In genomic region chrX:1488141-1488540, GRCh38 we compare ENCODE assay signal across 20 cellular contexts. TPM values are rescaled to one million over a fixed set of nuclear protein-coding genes. Genes with fewer than 3 reads are reported as not detected.
DNase-seq lines count a peak whose midpoint lies in the region; ATAC-seq and TF ChIP-seq lines count a peak whose summit lies in the region.
"Had no signal": no experiment of that assay in that cellular context is flagged by ENCODE, and none has a peak within 500 bp of the region (broad histone marks: within the 10 kb centered on the region; RNA-seq: fewer than 3 reads in every experiment).

No MANE protein-coding gene starts in this region.

- H3K4me3 ChIP-seq in Peyer's patch, result no peak overlapping the region
- H3K4me3 ChIP-seq: dorsolateral prefrontal cortex, esophagus squamous epithelium had no signal

- no peak for ATAC-seq in effector memory CD8-positive, alpha-beta T cell (replicated peaks)
- ATAC-seq: Right ventricle myocardium inferior, WTC11 had no signal

- H3K27ac Mint-ChIP-seq in activated CD4-positive, alpha-beta T cell treated with anti-CD3 and anti-CD28 coated beads, Interleukin-2, amount 10 ng/mL, durations not matched to agents 7 days and 5 days, result peak overlapping the region; percentile 57
- no peak overlapping the region for H3K27ac Mint-ChIP-seq in activated CD4-positive, alpha-beta T cell treated with anti-CD3 and anti-CD28 coated beads, Interleukin-2, amount 10 ng/mL, durations not matched to agents 24 days and 14 days
- H3K27ac Mint-ChIP-seq in effector memory CD8-positive, alpha-beta T cell, result peak overlapping the region; percentile 38 to 73
- H3K27ac Mint-ChIP-seq: WTC11 had no signal

- intact Hi-C loops in activated CD4-positive, alpha-beta T cell treated with anti-CD3 and anti-CD28 coated beads, Interleukin-2, amount 10 ng/mL, durations not matched to agents 24 days and 14 days (cut with micrococcal nuclease), result no loop called here

- no peak overlapping the region for H3K27ac ChIP-seq in Peyer's patch
- H3K27ac ChIP-seq: dorsolateral prefrontal cortex, esophagus squamous epithelium had no signal

- H3K27me3 ChIP-seq in Peyer's patch, result no peaks in the 10 kb centered on the region
- H3K27me3 ChIP-seq: esophagus squamous epithelium had no signal

- DNase-seq in activated CD4-positive, alpha-beta T cell treated with anti-CD3 and anti-CD28 coated beads, Interleukin-2, amount 10 ng/mL, durations not matched to agents 7 days and 5 days, result peak; percentile 5
- DNase-seq in activated CD4-positive, alpha-beta T cell treated with anti-CD3 and anti-CD28 coated beads, Interleukin-2, amount 10 ng/mL, durations not matched to agents 24 days and 14 days, result no peak
- DNase-seq in Peyer's patch (peak in 2 of 3 donors; percentile 5 to 11), NCI-H510A (lab: John Stamatoyannopoulos, UW) (no peak), AG08396 (ENCODE audit: low spot score) (no peak), NCI-H1417 (lab: John Stamatoyannopoulos, UW) (no peak)
- DNase-seq in effector memory CD8-positive, alpha-beta T cell, result no peak
- DNase-seq in stimulated activated CD8-positive, alpha-beta memory T cell treated with anti-CD3 and anti-CD28 coated beads, Interleukin-4, amount 100 ng/mL, for 48 hours, result peak; percentile 21
- DNase-seq: esophagus squamous epithelium; glutamatergic neuron; naive B cell; NCI-H1694; NCI-H345; stimulated activated naive CD4-positive, alpha-beta T cell treated with Interleukin-2 at 50 U/mL for 16 hours; trophoblast cell had no signal

- H3K9me3 Mint-ChIP-seq in activated CD4-positive, alpha-beta T cell treated with anti-CD3 and anti-CD28 coated beads, Interleukin-2, amount 10 ng/mL, durations not matched to agents 7 days and 5 days, result peaks cover 10% of the 10 kb centered on the region
- peaks cover 4% of the 10 kb centered on the region for H3K9me3 Mint-ChIP-seq in activated CD4-positive, alpha-beta T cell treated with anti-CD3 and anti-CD28 coated beads, Interleukin-2, amount 10 ng/mL, durations not matched to agents 24 days and 14 days
- peaks cover 4 to 11% of the 10 kb centered on the region in 2 donors for H3K9me3 Mint-ChIP-seq in effector memory CD8-positive, alpha-beta T cell

- H3K36me3 ChIP-seq in Peyer's patch, result no peaks in the 10 kb centered on the region
- H3K36me3 ChIP-seq: esophagus squamous epithelium had no signal

- TF ChIP-seq POLR2A in Peyer's patch (IDR thresholded peaks at IDR 0.05), result no peak

- H3K4me3 Mint-ChIP-seq in activated CD4-positive, alpha-beta T cell treated with anti-CD3 and anti-CD28 coated beads, Interleukin-2, amount 10 ng/mL, durations not matched to agents 7 days and 5 days, result no peak overlapping the region
- no peak overlapping the region for H3K4me3 Mint-ChIP-seq in activated CD4-positive, alpha-beta T cell treated with anti-CD3 and anti-CD28 coated beads, Interleukin-2, amount 10 ng/mL, durations not matched to agents 24 days and 14 days
- no peak overlapping the region for H3K4me3 Mint-ChIP-seq in effector memory CD8-positive, alpha-beta T cell
- H3K4me3 Mint-ChIP-seq: activated naive CD8-positive, alpha-beta T cell; WTC11 had no signal

- peaks cover 54% of the 10 kb centered on the region for H3K4me1 Mint-ChIP-seq in activated CD4-positive, alpha-beta T cell treated with anti-CD3 and anti-CD28 coated beads, Interleukin-2, amount 10 ng/mL, durations not matched to agents 7 days and 5 days
- peaks cover 38% of the 10 kb centered on the region for H3K4me1 Mint-ChIP-seq in activated CD4-positive, alpha-beta T cell treated with anti-CD3 and anti-CD28 coated beads, Interleukin-2, amount 10 ng/mL, durations not matched to agents 24 days and 14 days
- peaks cover 24 to 33% of the 10 kb centered on the region in 2 donors for H3K4me1 Mint-ChIP-seq in effector memory CD8-positive, alpha-beta T cell (ENCODE audit: low read depth in 2 of 2)

- H3K9me3 ChIP-seq in Peyer's patch, result no peaks in the 10 kb centered on the region
- H3K9me3 ChIP-seq: esophagus squamous epithelium had no signal

- POLR2A ChIA-PET in activated CD4-positive, alpha-beta T cell treated with anti-CD3 and anti-CD28 coated beads, Interleukin-2, amount 10 ng/mL, durations not matched to agents 7 days and 5 days (lab: Charles Lee), result no interaction called here

- CTCF ChIA-PET in activated CD4-positive, alpha-beta T cell treated with anti-CD3 and anti-CD28 coated beads, Interleukin-2, amount 10 ng/mL, durations not matched to agents 7 days and 5 days (lab: Charles Lee), result no interaction called here

- peaks cover 75% of the 10 kb centered on the region for H3K36me3 Mint-ChIP-seq in activated CD4-positive, alpha-beta T cell treated with anti-CD3 and anti-CD28 coated beads, Interleukin-2, amount 10 ng/mL, durations not matched to agents 7 days and 5 days (ENCODE audit: low read depth)
- H3K36me3 Mint-ChIP-seq in activated CD4-positive, alpha-beta T cell treated with anti-CD3 and anti-CD28 coated beads, Interleukin-2, amount 10 ng/mL, durations not matched to agents 24 days and 14 days (ENCODE audit: low read depth), result peaks cover 53% of the 10 kb centered on the region
- H3K36me3 Mint-ChIP-seq in effector memory CD8-positive, alpha-beta T cell (ENCODE audit: insufficient read depth), result peaks cover 74% of the 10 kb centered on the region

- no peaks in the 10 kb centered on the region for H3K4me1 ChIP-seq in Peyer's patch
- H3K4me1 ChIP-seq: esophagus squamous epithelium had no signal

- no peak for TF ChIP-seq CTCF in Peyer's patch (IDR thresholded peaks at IDR 0.05)

- H3K27me3 Mint-ChIP-seq in activated CD4-positive, alpha-beta T cell treated with anti-CD3 and anti-CD28 coated beads, Interleukin-2, amount 10 ng/mL, durations not matched to agents 7 days and 5 days, result no peaks in the 10 kb centered on the region
- H3K27me3 Mint-ChIP-seq in activated CD4-positive, alpha-beta T cell treated with anti-CD3 and anti-CD28 coated beads, Interleukin-2, amount 10 ng/mL, durations not matched to agents 24 days and 14 days, result no peaks in the 10 kb centered on the region
- no peaks in the 10 kb centered on the region for H3K27me3 Mint-ChIP-seq in effector memory CD8-positive, alpha-beta T cell
- H3K27me3 Mint-ChIP-seq: activated naive CD8-positive, alpha-beta T cell; naive B cell had no signal

RNA-seq across cellular contexts. Expression of gene ASMTL, which starts 35.4 kb away (rescaled TPM):
- total RNA-seq in activated CD4-positive, alpha-beta T cell treated with anti-CD3 and anti-CD28 coated beads, Interleukin-2, amount 10 ng/mL, durations not matched to agents 7 days and 5 days, result 10 to 100 TPM; 30.7 to 33.9 TPM
- 44.5 and 46.6 TPM in 2 replicates for total RNA-seq in activated CD4-positive, alpha-beta T cell treated with anti-CD3 and anti-CD28 coated beads, Interleukin-2, amount 10 ng/mL, durations not matched to agents 24 days and 14 days
- 10 to 100 TPM in 3 of 4 donors, 1 to 10 TPM in 1; 9.5 to 23.9 (median 15.1) TPM for total RNA-seq in Peyer's patch

RNA-seq across cellular contexts. Expression of gene P2RY8, which starts 48.8 kb away (rescaled TPM):
- total RNA-seq in activated CD4-positive, alpha-beta T cell treated with anti-CD3 and anti-CD28 coated beads, Interleukin-2, amount 10 ng/mL, durations not matched to agents 7 days and 5 days, result 100 to 1,000 TPM in 1 of 2 experiments, 10 to 100 TPM in 1; 99.1 to 107 TPM
- 19.1 and 19.5 TPM in 2 replicates for total RNA-seq in activated CD4-positive, alpha-beta T cell treated with anti-CD3 and anti-CD28 coated beads, Interleukin-2, amount 10 ng/mL, durations not matched to agents 24 days and 14 days
- 1 to 10 TPM in 2 of 4 donors, under 1 TPM in 2; 0.35 to 5.8 (median 1.2) TPM for total RNA-seq in Peyer's patch
- total RNA-seq: pulmonary artery endothelial cell had no signal

Comparison
In these comparisons a context has a peak if more than half of its experiments do, and no peak if none do; other contexts are left out.
1. DNase-seq: peak in activated CD4-positive, alpha-beta T cell treated with anti-CD3 and anti-CD28 coated beads, Interleukin-2, amount 10 ng/mL, durations not matched to agents 7 days and 5 days (single experiment), Peyer's patch (2 of 3) and stimulated activated CD8-positive, alpha-beta memory T cell treated with anti-CD3 and anti-CD28 coated beads, Interleukin-4, amount 100 ng/mL, for 48 hours (single experiment); none in activated CD4-positive, alpha-beta T cell treated with anti-CD3 and anti-CD28 coated beads, Interleukin-2, amount 10 ng/mL, durations not matched to agents 24 days and 14 days (single experiment), effector memory CD8-positive, alpha-beta T cell (0 of 3), NCI-H510A (single experiment), AG08396 (single experiment) and NCI-H1417 (0 of 3).